Comparison of ENCODE assay signal across 8 cellular contexts in the genomic region with DNA sequence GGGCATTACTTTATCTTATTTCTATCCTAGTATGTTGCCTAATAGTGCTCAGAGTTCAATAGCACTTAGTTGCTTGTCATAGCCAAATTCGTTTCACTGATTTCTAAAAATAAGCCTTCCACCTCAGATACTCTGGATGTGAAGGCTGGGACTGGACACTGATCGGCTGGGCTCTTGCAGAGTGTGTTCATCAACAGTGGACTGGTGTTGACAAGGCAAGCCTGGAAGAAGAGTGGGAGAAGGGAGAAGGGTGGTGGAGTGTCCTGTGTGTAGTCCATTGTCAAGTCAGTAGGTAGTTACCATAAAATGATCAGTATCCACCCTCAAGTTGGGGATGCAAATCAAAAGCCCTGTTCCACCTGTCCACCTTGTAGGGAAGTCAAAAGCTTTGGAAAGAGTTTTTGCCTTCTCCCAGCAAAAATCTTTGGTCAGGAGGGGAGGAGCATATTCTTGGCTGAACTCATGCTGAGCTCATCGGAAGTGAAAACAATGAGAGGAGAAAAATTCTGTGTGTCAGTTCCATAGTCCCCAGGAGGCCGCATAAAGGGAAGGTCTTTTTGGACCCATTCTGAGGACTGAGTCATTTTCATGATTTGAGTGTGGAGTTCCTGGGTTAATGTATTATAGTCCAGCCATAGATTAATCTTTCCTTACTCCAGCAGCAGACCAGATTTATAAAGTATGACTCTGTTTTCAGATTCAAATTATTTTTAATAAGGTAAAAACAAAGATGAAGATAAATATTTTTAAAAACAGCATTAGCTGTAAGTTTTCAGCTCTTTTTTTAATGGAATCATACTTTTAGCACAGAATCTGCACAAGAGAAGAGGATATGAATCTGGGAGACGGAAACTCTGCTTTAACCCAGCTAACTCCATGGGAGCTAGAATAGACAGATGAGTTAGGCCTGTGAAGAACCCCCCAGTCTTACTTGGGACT.
DNase-seq lines count a peak whose midpoint lies in the region; ATAC-seq, FAIRE-seq and TF ChIP-seq lines count a peak whose summit lies in the region.

No MANE protein-coding gene starts in this region.

- no peaks in the 10 kb centered on the region for H3K9me3 ChIP-seq in A549

- TF ChIP-seq CTCF in A549 (IDR thresholded peaks at IDR 0.05) (no peak), MCF 10A (IDR thresholded peaks at IDR 0.05; ENCODE audit: unreplicated experiment) (no peak)

- CTCF ChIA-PET in A549 (lab: Yijun Ruan, JAX) (interaction anchor here (1.1 to 4.8 kb wide), 5 partner anchors 13 to 293 kb away, joined by 3 to 32 read pairs (median 4); no protein-coding TSS in a partner anchor), MCF 10A (lab: Yijun Ruan, JAX) (interaction anchor here (0.5 to 2.0 kb wide), 6 partner anchors 13 to 154 kb away, joined by 3 to 11 read pairs (median 3); no protein-coding TSS in a partner anchor)

- peaks cover 75% of the 10 kb centered on the region for H3K4me1 ChIP-seq in A549

- no peak for TF ChIP-seq RAD21 in A549 (conservative IDR thresholded peaks at IDR 0.05 in 1 of 2, IDR thresholded peaks at IDR 0.05 in 1 of 2)

- BruUV-seq in MCF 10A (replicated peaks; lab: Mats Ljungman, UMichigan) = no TSS peak

- H3K4me3 ChIP-seq in A549 = peak overlapping the region; percentile 19; the same call in 1 of the 3 replicates

- peaks cover 58% of the 10 kb centered on the region for H3K4me1 Mint-ChIP-seq in MCF 10A (ENCODE audit: insufficient read depth, unreplicated experiment)
- H3K4me1 Mint-ChIP-seq in stimulated activated naive CD8-positive, alpha-beta T cell treated with anti-CD3 and anti-CD28 coated beads, Interleukin-15, Interleukin-2, amounts not matched to agents 100 ng/mL and 50 ng/mL, for 24 hours (ENCODE audit: low read depth) = peaks cover 59% of the 10 kb centered on the region

- peak overlapping the region; percentile 89 to 93 for H3K27ac ChIP-seq in A549

- no peaks in the 10 kb centered on the region for H3K9me3 Mint-ChIP-seq in MCF 10A (ENCODE audit: unreplicated experiment)
- no peaks in the 10 kb centered on the region for H3K9me3 Mint-ChIP-seq in stimulated activated naive CD8-positive, alpha-beta T cell treated with anti-CD3 and anti-CD28 coated beads, Interleukin-15, Interleukin-2, amounts not matched to agents 100 ng/mL and 50 ng/mL, for 24 hours

- peak overlapping the region; percentile 36 for H3K4me3 Mint-ChIP-seq in MCF 10A (ENCODE audit: unreplicated experiment)
- H3K4me3 Mint-ChIP-seq in stimulated activated naive CD8-positive, alpha-beta T cell treated with anti-CD3 and anti-CD28 coated beads, Interleukin-15, Interleukin-2, amounts not matched to agents 100 ng/mL and 50 ng/mL, for 24 hours = no peak overlapping the region

- 13% methylated on average over 5 of the region's 5 CpGs for WGBS in A549 (ENCODE audit: missing lambda C conversion rate)

- TF ChIP-seq POLR2A in A549 (IDR thresholded peaks at IDR 0.05; ENCODE audit: low read length) = no peak

- H3K27me3 Mint-ChIP-seq in MCF 10A (ENCODE audit: insufficient read depth, unreplicated experiment) = no peaks in the 10 kb centered on the region
- H3K27me3 Mint-ChIP-seq in stimulated activated naive CD8-positive, alpha-beta T cell treated with anti-CD3 and anti-CD28 coated beads, Interleukin-15, Interleukin-2, amounts not matched to agents 100 ng/mL and 50 ng/mL, for 24 hours = no peaks in the 10 kb centered on the region

- H3K27ac Mint-ChIP-seq in MCF 10A (ENCODE audit: low read depth, unreplicated experiment) = peak overlapping the region; percentile 90
- H3K27ac Mint-ChIP-seq in stimulated activated naive CD8-positive, alpha-beta T cell treated with anti-CD3 and anti-CD28 coated beads, Interleukin-15, Interleukin-2, amounts not matched to agents 100 ng/mL and 50 ng/mL, for 24 hours = peak overlapping the region; percentile 47

- POLR2A ChIA-PET in A549 (lab: Yijun Ruan, JAX) (interaction anchor here (0.6 to 1.5 kb wide), 4 partner anchors 17 to 190 kb away, joined by 3 to 7 read pairs (median 5); no protein-coding TSS in a partner anchor), MCF 10A (lab: Yijun Ruan, JAX) (interaction anchor here (0.6 to 6.6 kb wide), 6 partner anchors 9 to 256 kb away, joined by 3 to 98 read pairs (median 5); no protein-coding TSS in a partner anchor)

- DNase-seq in A549 (ENCODE audit: low read depth in 1 of 2, low spot score in 1 of 2) (peak; percentile 74 to 75), HTR-8/SVneo (ENCODE audit: insufficient read length, low spot score) (peak; percentile 56), MCF 10A (ENCODE audit: unreplicated experiment) (peak; percentile 82)

- H3K4me2 ChIP-seq in A549 = peak overlapping the region; percentile 91

- intact Hi-C loops in MCF 10A (cut with micrococcal nuclease) = no loop called here

- ATAC-seq in A549 = peak; percentile 76 to 85
- no peak for ATAC-seq in GM21423 (IDR thresholded peaks at IDR 0.05; ENCODE audit: unreplicated experiment)
- ATAC-seq in GM18498 (IDR thresholded peaks at IDR 0.05; ENCODE audit: unreplicated experiment) = no peak
- ATAC-seq in HG02852 (IDR thresholded peaks at IDR 0.05; ENCODE audit: unreplicated experiment) = no peak

- TF ChIP-seq EP300 in A549 (IDR thresholded peaks at IDR 0.05) = peak in 1 of 2 experiments; percentile 39; a peak in 1 of 5 replicates

- no peak for FAIRE-seq in A549 (lab: Jason Lieb, UNC)
- FAIRE-seq in HTR-8/SVneo (lab: Jason Lieb, UNC) = no peak
- peak; percentile 70 for FAIRE-seq in islet of Langerhans (lab: Jason Lieb, UNC)

- H3K36me3 Mint-ChIP-seq in MCF 10A (ENCODE audit: insufficient read depth, unreplicated experiment) = peaks cover 28% of the 10 kb centered on the region
- peaks cover 41% of the 10 kb centered on the region for H3K36me3 Mint-ChIP-seq in stimulated activated naive CD8-positive, alpha-beta T cell treated with anti-CD3 and anti-CD28 coated beads, Interleukin-15, Interleukin-2, amounts not matched to agents 100 ng/mL and 50 ng/mL, for 24 hours (ENCODE audit: low read depth)

TF ChIP-seq in A549, 52 proteins besides CTCF, POLR2A, EP300 and RAD21:
- TF ChIP-seq HOXA7 (CRISPR knock-in tag; IDR thresholded peaks at IDR 0.05) (no peak), JUN (IDR thresholded peaks at IDR 0.05) (0 out of 5 replicates have a peak, but pooled peaks of 1 of the 2 experiments have one; percentile 44), MAX (IDR thresholded peaks at IDR 0.05) (0 out of 2 replicates have a peak, but pooled peaks have one; percentile 38), NPAS2 (CRISPR knock-in tag; IDR thresholded peaks at IDR 0.05; ENCODE audit: borderline replicate concordance) (no peak), ZNF302 (CRISPR knock-in tag; IDR thresholded peaks at IDR 0.05) (no peak), FOSL2 (IDR thresholded peaks at IDR 0.05) (peak; percentile 59; the same call in 1 of the 2 replicates), FOSL2 (CRISPR knock-in tag; IDR thresholded peaks at IDR 0.05) (peak; percentile 62), HOXB5 (CRISPR knock-in tag; IDR thresholded peaks at IDR 0.05) (no peak), BHLHE40 (IDR thresholded peaks at IDR 0.05; ENCODE audit: low read depth, low read length) (no peak), JUNB (IDR thresholded peaks at IDR 0.05) (peak; percentile 51), GATA3 (IDR thresholded peaks at IDR 0.05; ENCODE audit: borderline replicate concordance) (no peak; the same call in 1 of the 2 replicates), CHD2 (IDR thresholded peaks at IDR 0.05; ENCODE audit: low read length, partially characterized antibody) (no peak), NR3C1 (IDR thresholded peaks at IDR 0.05) (no peak)
TF ChIP-seq in A549: peak in this region for 4.

Comparison
In these comparisons a context has a peak if more than half of its experiments do, and no peak if none do; other contexts are left out.
1. ATAC-seq: peak in A549 (2 of 2); none in GM21423 (single experiment), GM18498 (single experiment) and HG02852 (single experiment).
2. Peak in every context shown above with its lines, with median percentiles within 50 percentile points of each other: DNase-seq.